Comparison of ENCODE assay signal across 17 cellular contexts in the genomic region with DNA sequence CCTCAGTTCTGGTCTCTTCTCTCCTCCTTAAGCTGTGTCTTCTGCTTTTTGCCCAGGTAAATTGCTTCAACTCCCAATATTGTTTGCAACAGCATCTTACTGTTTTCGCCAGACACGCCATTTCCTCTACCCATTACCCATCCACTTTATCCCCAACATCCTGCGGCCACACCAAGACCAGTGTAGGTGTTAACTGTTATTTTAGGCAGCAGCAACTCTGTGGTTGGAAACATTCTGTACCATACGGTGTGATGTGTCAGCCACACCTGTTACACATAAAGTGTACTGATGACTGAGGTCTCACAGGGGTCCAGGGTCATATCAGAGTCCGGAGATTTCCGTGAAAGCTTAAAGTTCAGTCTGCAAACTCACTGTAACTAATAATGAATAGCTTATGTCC. TPM values are rescaled to one million over a fixed set of nuclear protein-coding genes. Genes with fewer than 3 reads are reported as not detected.
DNase-seq lines count a peak whose midpoint lies in the region; ATAC-seq and TF ChIP-seq lines count a peak whose summit lies in the region.
"Had no signal": no experiment of that assay in that cellular context is flagged by ENCODE, and none has a peak within 500 bp of the region (broad histone marks: within the 10 kb centered on the region; RNA-seq: fewer than 3 reads in every experiment).

No MANE protein-coding gene starts in this region.

- peaks cover 15% of the 10 kb centered on the region; the same call in 1 of the 2 replicates for H3K9me3 ChIP-seq in OCI-LY7 (ENCODE audit: low read length)
- H3K9me3 ChIP-seq: A549, ascending aorta had no signal

- H2AFZ ChIP-seq in OCI-LY7 (ENCODE audit: low read length), result peak overlapping the region; percentile 87

- no peaks in the 10 kb centered on the region for H3K79me2 ChIP-seq in OCI-LY7 (ENCODE audit: insufficient read depth, low read depth, low read length)

- H3K4me3 Mint-ChIP-seq in activated naive CD8-positive, alpha-beta T cell treated with anti-CD3 and anti-CD28 coated beads, Interleukin-2, amount 10 ng/mL, durations not matched to agents 7 days and 5 days, result peak overlapping the region; percentile 47
- H3K4me3 Mint-ChIP-seq: CD4-positive, alpha-beta T cell had no signal

- peak overlapping the region; percentile 26 for H3K27ac ChIP-seq in OCI-LY7 (ENCODE audit: low read depth, low read length, poor library complexity, severe bottlenecking)
- H3K27ac ChIP-seq: A549, ascending aorta, HL-60, KMS-11 had no signal

- intact Hi-C loops in OCI-LY7 (cut with micrococcal nuclease; ENCODE audit: unreplicated experiment), result no loop called here

- no TSS peak for BruUV-seq in OCI-LY7 (replicated peaks; lab: Mats Ljungman, UMichigan)

- H3K36me3 ChIP-seq in OCI-LY7 (ENCODE audit: insufficient read depth, low read length), result no peaks in the 10 kb centered on the region; the same call in 1 of the 2 replicates
- H3K36me3 ChIP-seq: ascending aorta had no signal

- DNase-seq in activated CD8-positive, alpha-beta memory T cell treated with anti-CD3 and anti-CD28 coated beads for 24 hours, result peak; percentile 64
- DNase-seq in activated CD8-positive, alpha-beta memory T cell treated with anti-CD3 and anti-CD28 coated beads, Interleukin-2, amount 50 U/mL, for 4 hours, result no peak
- peak; percentile 78 for DNase-seq in OCI-LY7 (ENCODE audit: low spot score)
- no peak for DNase-seq in activated naive CD8-positive, alpha-beta T cell treated with anti-CD3 and anti-CD28 coated beads, Interleukin-2, amount 10 ng/mL, durations not matched to agents 7 days and 5 days
- DNase-seq in stimulated activated CD8-positive, alpha-beta memory T cell treated with anti-CD3 and anti-CD28 coated beads, Interleukin-7, amount 100 ng/mL, for 4 hours (ENCODE audit: low read depth in 2 of 2), result peak; percentile 26 to 52
- no peak for DNase-seq in effector CD4-positive, alpha-beta T cell
- DNase-seq: glutamatergic neuron, NCI-H1105 treated with DMSO at 0.1 percent for 48 hours, nucleus accumbens had no signal

- CTCF ChIA-PET in OCI-LY7 (lab: Charles Lee; ENCODE audit: unreplicated experiment), result no interaction called here

- no peak overlapping the region for H3K4me3 ChIP-seq in OCI-LY7 (ENCODE audit: low read depth, low read length, poor library complexity, severe bottlenecking)
- H3K4me3 ChIP-seq: A549, ascending aorta had no signal

- POLR2A ChIA-PET in OCI-LY7 (lab: Charles Lee), result interaction anchor here (0.5 to 1.3 kb wide), 5 partner anchors 9 to 56 kb away, joined by 3 to 6 read pairs (median 3); no protein-coding TSS in a partner anchor
- POLR2A ChIA-PET in activated naive CD8-positive, alpha-beta T cell treated with anti-CD3 and anti-CD28 coated beads, Interleukin-2, amount 10 ng/mL, durations not matched to agents 7 days and 5 days (lab: Charles Lee), result no interaction called here

- H3K4me1 Mint-ChIP-seq in activated naive CD8-positive, alpha-beta T cell treated with anti-CD3 and anti-CD28 coated beads, Interleukin-2, amount 10 ng/mL, durations not matched to agents 7 days and 5 days, result peaks cover 24% of the 10 kb centered on the region

- TF ChIP-seq CTCF in OCI-LY7 (conservative IDR thresholded peaks at IDR 0.05; ENCODE audit: low read length), result no peak

- peak; percentile 78 for ATAC-seq in activated naive CD8-positive, alpha-beta T cell treated with anti-CD3 and anti-CD28 coated beads, Interleukin-2, amount 10 ng/mL, durations not matched to agents 7 days and 5 days (ENCODE audit: low read depth)
- ATAC-seq in GM18909 (IDR thresholded peaks at IDR 0.05; ENCODE audit: poor library complexity, unreplicated experiment), result no peak
- no peak for ATAC-seq in GM19452 (IDR thresholded peaks at IDR 0.05; ENCODE audit: unreplicated experiment)
- ATAC-seq: A549, esophagus mucosa had no signal

- H3K4me1 ChIP-seq in OCI-LY7 (ENCODE audit: insufficient read depth, low read length, poor library complexity, severe bottlenecking), result peaks cover 18% of the 10 kb centered on the region
- H3K4me1 ChIP-seq: A549, ascending aorta had no signal

- peak overlapping the region; percentile 34 for H3K4me2 ChIP-seq in OCI-LY7 (ENCODE audit: low read length)
- H3K4me2 ChIP-seq: A549, KMS-11 had no signal

- peaks cover 12% of the 10 kb centered on the region for H3K36me3 Mint-ChIP-seq in activated naive CD8-positive, alpha-beta T cell treated with anti-CD3 and anti-CD28 coated beads, Interleukin-2, amount 10 ng/mL, durations not matched to agents 7 days and 5 days

- no peaks in the 10 kb centered on the region for H3K9me2 ChIP-seq in OCI-LY7 (ENCODE audit: insufficient read depth, low read length)

- peaks cover 7% of the 10 kb centered on the region for H3K9me3 Mint-ChIP-seq in activated naive CD8-positive, alpha-beta T cell treated with anti-CD3 and anti-CD28 coated beads, Interleukin-2, amount 10 ng/mL, durations not matched to agents 7 days and 5 days
- H3K9me3 Mint-ChIP-seq: CD4-positive, alpha-beta T cell had no signal

- H4K20me1 ChIP-seq in OCI-LY7 (ENCODE audit: insufficient read depth, low read length), result no peaks in the 10 kb centered on the region

- no peaks in the 10 kb centered on the region for H3K27me3 Mint-ChIP-seq in activated naive CD8-positive, alpha-beta T cell treated with anti-CD3 and anti-CD28 coated beads, Interleukin-2, amount 10 ng/mL, durations not matched to agents 7 days and 5 days

- H3K27ac Mint-ChIP-seq in activated naive CD8-positive, alpha-beta T cell treated with anti-CD3 and anti-CD28 coated beads, Interleukin-2, amount 10 ng/mL, durations not matched to agents 7 days and 5 days, result peak overlapping the region; percentile 58
- H3K27ac Mint-ChIP-seq: CD4-positive, alpha-beta T cell had no signal

RNA-seq across cellular contexts. Expression of a gene that starts 21.8 kb away (rescaled TPM):
- total RNA-seq in OCI-LY7 (2014; rRNA removed; shearing (Covaris generic)), result under 0.01 and 0.03 TPM in 2 replicates
- total RNA-seq in OCI-LY7 (2022), result 0.04 and 0.18 TPM in 2 replicates
- 10 to 100 TPM; 19.8 to 30.6 TPM for total RNA-seq in activated naive CD8-positive, alpha-beta T cell treated with anti-CD3 and anti-CD28 coated beads, Interleukin-2, amount 10 ng/mL, durations not matched to agents 7 days and 5 days
- total RNA-seq: esophagus mucosa had no signal

Comparison
In these comparisons a context has a peak if more than half of its experiments do, and no peak if none do; other contexts are left out.
1. DNase-seq: peak in activated CD8-positive, alpha-beta memory T cell treated with anti-CD3 and anti-CD28 coated beads for 24 hours (single experiment), OCI-LY7 (single experiment) and stimulated activated CD8-positive, alpha-beta memory T cell treated with anti-CD3 and anti-CD28 coated beads, Interleukin-7, amount 100 ng/mL, for 4 hours (2 of 2); none in activated CD8-positive, alpha-beta memory T cell treated with anti-CD3 and anti-CD28 coated beads, Interleukin-2, amount 50 U/mL, for 4 hours (single experiment), activated naive CD8-positive, alpha-beta T cell treated with anti-CD3 and anti-CD28 coated beads, Interleukin-2, amount 10 ng/mL, durations not matched to agents 7 days and 5 days (single experiment) and effector CD4-positive, alpha-beta T cell (single experiment).
2. RNA of a gene that starts 21.8 kb away (total RNA-seq): 19.8 to 30.6 TPM in activated naive CD8-positive, alpha-beta T cell treated with anti-CD3 and anti-CD28 coated beads, Interleukin-2, amount 10 ng/mL, durations not matched to agents 7 days and 5 days; under 0.01 to 0.18 TPM in OCI-LY7; every median in the first group is over 10 times any median in the second.